In genomic region chr2:233584210-233584609, GRCh38 we compare ENCODE assay signal across 25 cellular contexts. TPM values are rescaled to one million over a fixed set of nuclear protein-coding genes. Genes with fewer than 3 reads are reported as not detected.
DNase-seq lines count a peak whose midpoint lies in the region; ATAC-seq and TF ChIP-seq lines count a peak whose summit lies in the region.
"Had no signal": no experiment of that assay in that cellular context is flagged by ENCODE, and none has a peak within 500 bp of the region (broad histone marks: within the 10 kb centered on the region; RNA-seq: fewer than 3 reads in every experiment).

No MANE protein-coding gene starts in this region.

- intact Hi-C loops in right lobe of liver (cut with DNase I), result no loop called here

- no peaks in the 10 kb centered on the region for H3K9me3 ChIP-seq in right lobe of liver
- H3K9me3 ChIP-seq: BLaER1, MG63, Peyer's patch, SJSA1 had no signal

- POLR2A ChIA-PET in WTC11 (lab: Charles Lee), result interaction anchor here (0.6 kb wide), 1 partner anchor 102 kb away, joined by 3 read pairs; no protein-coding TSS in a partner anchor

- ATAC-seq in WTC11 (no peak), right lobe of liver (peak; percentile 28 to 77 (median 58)), HG03280 (IDR thresholded peaks at IDR 0.05; ENCODE audit: unreplicated experiment) (no peak)

- H3K4me1 ChIP-seq in right lobe of liver, result peaks cover 0 to 10% (median 0%) of the 10 kb centered on the region in 4 donors
- H3K4me1 ChIP-seq: BLaER1, HAP-1, Peyer's patch, SJSA1 had no signal

- TF ChIP-seq POLR2A in right lobe of liver (IDR thresholded peaks at IDR 0.05), result no peak

- H3K27ac ChIP-seq in right lobe of liver, result no peak overlapping the region
- H3K27ac ChIP-seq: BLaER1, GM23248, Peyer's patch, SJSA1 had no signal

- DNase-seq in SHP77 (lab: John Stamatoyannopoulos, UW), result peak; percentile 28 to 30
- DNase-seq in SHP77 treated with DMSO at 0.1 percent for 48 hours (lab: John Stamatoyannopoulos, UW), result no peak
- DNase-seq in NCI-H510A treated with DMSO at 0.1 percent for 48 hours (lab: John Stamatoyannopoulos, UW), result peak; percentile 26
- no peak for DNase-seq in WTC11 (ENCODE audit: low spot score)
- no peak for DNase-seq in right lobe of liver
- no peak for DNase-seq in NCI-H2171 treated with DMSO at 0.1 percent for 48 hours (lab: John Stamatoyannopoulos, UW)
- no peak for DNase-seq in Kasumi-1 (lab: John Stamatoyannopoulos, UW)
- DNase-seq: CD4-positive, CD25-positive, alpha-beta regulatory T cell; COR-L47; DND-41; GM23248; HFFc6; MG63; NCI-H1105 treated with DMSO at 0.1 percent for 48 hours; NCI-H2029; NCI-H2227 treated with DMSO at 0.1 percent for 48 hours; NCI-H524; NCI-H82; Peyer's patch; T-helper 2 cell had no signal

- H3K4me1 Mint-ChIP-seq in WTC11, result peaks cover 17% of the 10 kb centered on the region
- H3K4me1 Mint-ChIP-seq: CD4-positive, CD25-positive, alpha-beta regulatory T cell had no signal

- peaks cover 17% of the 10 kb centered on the region for H3K9me3 Mint-ChIP-seq in WTC11

- peak overlapping the region; percentile 16; the same call in 1 of the 2 replicates for H3K4me3 Mint-ChIP-seq in WTC11
- H3K4me3 Mint-ChIP-seq: HFFc6 had no signal

- no peaks in the 10 kb centered on the region for H3K27me3 ChIP-seq in right lobe of liver
- H3K27me3 ChIP-seq: BLaER1, MG63, Peyer's patch, SJSA1 had no signal

- no peaks in the 10 kb centered on the region for H3K27me3 Mint-ChIP-seq in WTC11 (ENCODE audit: low read depth)

- H3K36me3 ChIP-seq in right lobe of liver, result no peaks in the 10 kb centered on the region
- H3K36me3 ChIP-seq: BLaER1, HAP-1, MG63, Peyer's patch, SJSA1 had no signal

- no peak overlapping the region for H3K4me3 ChIP-seq in right lobe of liver
- H3K4me3 ChIP-seq: BLaER1, GM23248, HAP-1, MG63, Peyer's patch, SJSA1 had no signal

- no peak for TF ChIP-seq CTCF in WTC11 (IDR thresholded peaks at IDR 0.05)
- no peak for TF ChIP-seq CTCF in right lobe of liver (IDR thresholded peaks at IDR 0.05)

- H3K36me3 Mint-ChIP-seq in WTC11, result peaks cover 11% of the 10 kb centered on the region
- H3K36me3 Mint-ChIP-seq: CD4-positive, CD25-positive, alpha-beta regulatory T cell had no signal

- no peak overlapping the region for H3K27ac Mint-ChIP-seq in WTC11
- H3K27ac Mint-ChIP-seq: CD4-positive, CD25-positive, alpha-beta regulatory T cell; HFFc6 had no signal

- 43% methylated on average over 1 of the region's 1 CpG for WGBS in right lobe of liver (ENCODE audit: insufficient coverage, low coverage, low lambda C conversion rate, missing lambda C conversion rate)

- CTCF ChIA-PET in WTC11 (lab: Charles Lee), result no interaction called here

TF ChIP-seq in WTC11, 78 proteins besides CTCF, POLR2A, EP300 and RAD21:
- TF ChIP-seq FOXJ3 (CRISPR knock-in tag; IDR thresholded peaks at IDR 0.05; ENCODE audit: borderline replicate concordance) (no peak), USF1 (CRISPR knock-in tag; IDR thresholded peaks at IDR 0.05) (no peak), IRF1 (CRISPR knock-in tag; IDR thresholded peaks at IDR 0.05) (no peak), HMGXB4 (CRISPR knock-in tag; IDR thresholded peaks at IDR 0.05) (no peak), JUN (CRISPR knock-in tag; IDR thresholded peaks at IDR 0.05) (no peak), CREM (CRISPR knock-in tag; IDR thresholded peaks at IDR 0.05) (no peak), RORB (CRISPR knock-in tag; IDR thresholded peaks at IDR 0.05) (no peak), EMX1 (CRISPR knock-in tag; IDR thresholded peaks at IDR 0.05) (no peak), ZNF396 (CRISPR knock-in tag; IDR thresholded peaks at IDR 0.05; ENCODE audit: borderline replicate concordance) (no peak), FOXP4 (CRISPR knock-in tag; IDR thresholded peaks at IDR 0.05) (no peak), ZNF263 (CRISPR knock-in tag; IDR thresholded peaks at IDR 0.05; ENCODE audit: low read depth) (no peak)
TF ChIP-seq in WTC11: peak in this region for 0.

RNA-seq across cellular contexts. Expression of gene USP40, which starts 17.6 kb away (rescaled TPM):
- total RNA-seq in WTC11 (2021) (9.7 to 13.6 TPM (median 10.3 TPM) in 3 replicates), right lobe of liver (10 to 100 TPM; 19.9 to 38.8 (median 27.0) TPM)

RNA-seq across cellular contexts. Expression of gene UGT1A8, which starts 33.2 kb away (rescaled TPM):
- total RNA-seq in WTC11 (2021) (0.11 to 0.13 TPM in 2 of 3 replicates, not detected in the other), right lobe of liver (1 to 10 TPM in 3 of 6 experiments, under 1 TPM in 3; 0.51 to 3.8 (median 1.7) TPM)
- total RNA-seq: CD4-positive, CD25-positive, alpha-beta regulatory T cell; GM23248; HFFc6; LHCN-M2; SJSA1 had no signal

RNA-seq across cellular contexts. Expression of gene UGT1A10, which starts 52.0 kb away (rescaled TPM):
- 0.11 to 0.18 TPM in 2 of 3 replicates, not detected in the other for total RNA-seq in WTC11 (2021)
- total RNA-seq in right lobe of liver, result under 1 TPM in 1 of 6 experiments, not detected in 5; 0.11 TPM
- total RNA-seq: CD4-positive, CD25-positive, alpha-beta regulatory T cell; GM23248; HFFc6; LHCN-M2; SJSA1 had no signal

Comparison
In these comparisons a context has a peak if more than half of its experiments do, and no peak if none do; other contexts are left out.
1. DNase-seq: peak in SHP77 (2 of 2) and NCI-H510A treated with DMSO at 0.1 percent for 48 hours (single experiment); none in SHP77 treated with DMSO at 0.1 percent for 48 hours (single experiment), WTC11 (single experiment), right lobe of liver (0 of 3), NCI-H2171 treated with DMSO at 0.1 percent for 48 hours (single experiment) and Kasumi-1 (0 of 2).
2. ATAC-seq: peak in right lobe of liver (4 of 4); none in WTC11 (single experiment) and HG03280 (single experiment).